ENCODE assay signal across 9 cellular contexts in the genomic region with DNA sequence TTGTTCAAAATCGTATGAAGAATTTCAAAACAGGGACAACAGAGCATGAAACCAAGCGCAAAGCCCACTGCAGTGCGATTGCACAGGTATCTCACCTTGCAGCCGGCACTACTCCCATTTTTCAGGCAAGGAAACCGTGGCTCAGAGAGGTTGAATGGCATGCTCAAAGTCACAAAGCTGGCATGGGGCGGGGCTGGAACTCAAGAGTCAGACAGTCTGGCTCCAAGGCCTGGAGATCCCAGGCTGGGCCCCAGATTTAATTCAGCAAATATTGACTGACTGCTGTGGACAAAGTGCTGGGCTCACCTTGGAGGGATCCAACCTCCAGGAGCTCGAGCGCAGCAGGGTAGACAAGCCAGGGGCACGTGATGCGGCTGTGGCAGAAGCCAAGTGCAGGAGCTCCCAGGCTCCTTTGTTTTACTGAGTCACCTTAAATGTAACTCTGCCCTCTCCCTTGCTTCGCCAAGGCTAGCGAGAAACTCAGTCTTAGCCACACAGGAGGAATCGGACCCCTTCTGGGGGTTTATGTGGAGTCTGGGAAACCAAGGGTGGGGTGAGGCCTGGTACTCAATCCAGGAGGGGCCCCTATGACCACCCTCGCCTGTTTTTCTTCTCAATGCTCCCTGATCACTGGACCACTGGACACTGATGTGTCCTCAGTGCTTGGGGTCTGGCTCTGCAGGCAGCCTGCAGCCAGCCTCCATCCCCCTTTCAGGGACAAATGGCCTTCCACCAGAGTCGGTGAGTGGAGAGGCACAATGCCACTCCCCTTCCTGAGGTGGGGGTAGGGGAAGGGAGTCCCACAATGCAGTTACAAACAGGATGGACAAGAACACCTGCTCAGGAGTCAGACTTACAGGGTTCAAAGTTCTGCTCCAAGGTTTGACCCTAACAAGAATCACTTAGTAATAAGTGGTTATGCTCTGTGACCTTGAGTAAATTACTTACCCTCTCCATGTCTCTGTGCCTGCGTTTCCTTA. TPM values are rescaled to one million over a fixed set of nuclear protein-coding genes. Genes with fewer than 3 reads are reported as not detected.
DNase-seq lines count a peak whose midpoint lies in the region; ATAC-seq and TF ChIP-seq lines count a peak whose summit lies in the region.
"Had no signal": no experiment of that assay in that cellular context is flagged by ENCODE, and none has a peak within 500 bp of the region (broad histone marks: within the 10 kb centered on the region; RNA-seq: fewer than 3 reads in every experiment).

No MANE protein-coding gene starts in this region.

- H3K4me2 ChIP-seq in hepatocyte: peak overlapping the region; percentile 87

- H3K27me3 ChIP-seq in hepatocyte (no peaks in the 10 kb centered on the region), stomach smooth muscle (ENCODE audit: control insufficient read depth in 1 of 2, insufficient read depth in 2 of 2, low read length in 2 of 2) (no peaks in the 10 kb centered on the region)

- peak overlapping the region; percentile 94 for H3K27ac ChIP-seq in hepatocyte
- no peak overlapping the region for H3K27ac ChIP-seq in stomach smooth muscle (ENCODE audit: low read length)

- H3K36me3 Mint-ChIP-seq in activated CD4-positive, alpha-beta T cell treated with anti-CD3 and anti-CD28 coated beads, Interleukin-2, amount 10 ng/mL, durations not matched to agents 7 days and 5 days (ENCODE audit: low read depth): no peaks in the 10 kb centered on the region
- no peaks in the 10 kb centered on the region for H3K36me3 Mint-ChIP-seq in T-helper 17 cell (ENCODE audit: low read depth)

- DNase-seq in activated CD4-positive, alpha-beta T cell treated with anti-CD3 and anti-CD28 coated beads, Interleukin-2, amount 10 ng/mL, durations not matched to agents 7 days and 5 days: no peak
- DNase-seq in activated CD4-positive, alpha-beta T cell treated with anti-CD3 and anti-CD28 coated beads, Interleukin-2, amount 50 U/mL, for 1 hour: no peak
- DNase-seq in T-helper 17 cell (no peak), hepatocyte (ENCODE audit: low spot score) (peak; percentile 90)
- no peak for DNase-seq in stimulated activated CD4-positive, alpha-beta T cell treated with anti-CD3 and anti-CD28 coated beads, Interleukin-2, amount 100 ng/mL, for 48 hours

- no peaks in the 10 kb centered on the region for H4K20me1 ChIP-seq in hepatocyte (ENCODE audit: insufficient read depth, poor library complexity, severe bottlenecking)

- H3K27ac Mint-ChIP-seq in activated CD4-positive, alpha-beta T cell treated with anti-CD3 and anti-CD28 coated beads, Interleukin-2, amount 10 ng/mL, durations not matched to agents 7 days and 5 days: no peak overlapping the region
- H3K27ac Mint-ChIP-seq in T-helper 17 cell: peak overlapping the region; percentile 54

- H3K4me3 ChIP-seq in hepatocyte: peak overlapping the region; percentile 22
- H3K4me3 ChIP-seq in stomach smooth muscle (ENCODE audit: low read length in 2 of 2): peak overlapping the region in 1 of 2 donors; percentile 78

- 60% methylated on average over 16 of the region's 16 CpGs for WGBS in hepatocyte (ENCODE audit: low lambda C conversion rate, missing lambda C conversion rate)

- peaks cover 16% of the 10 kb centered on the region for H3K27me3 Mint-ChIP-seq in activated CD4-positive, alpha-beta T cell treated with anti-CD3 and anti-CD28 coated beads, Interleukin-2, amount 10 ng/mL, durations not matched to agents 7 days and 5 days
- peaks cover 11% of the 10 kb centered on the region for H3K27me3 Mint-ChIP-seq in T-helper 17 cell

- CTCF ChIA-PET in activated CD4-positive, alpha-beta T cell treated with anti-CD3 and anti-CD28 coated beads, Interleukin-2, amount 10 ng/mL, durations not matched to agents 7 days and 5 days (lab: Charles Lee): interaction anchor here (0.8 to 2.9 kb wide), 13 partner anchors 9 to 159 kb away, joined by 3 to 18 read pairs (median 4); a partner anchor contains a TSS

- H3K9ac ChIP-seq in stomach smooth muscle (ENCODE audit: low read length in 2 of 2): peak overlapping the region; percentile 13 to 55

- no peak for TF ChIP-seq CTCF in hepatocyte (IDR thresholded peaks at IDR 0.05; ENCODE audit: poor library complexity)

- no peaks in the 10 kb centered on the region for H3K9me3 Mint-ChIP-seq in activated CD4-positive, alpha-beta T cell treated with anti-CD3 and anti-CD28 coated beads, Interleukin-2, amount 10 ng/mL, durations not matched to agents 7 days and 5 days

- H3K4me1 Mint-ChIP-seq in activated CD4-positive, alpha-beta T cell treated with anti-CD3 and anti-CD28 coated beads, Interleukin-2, amount 10 ng/mL, durations not matched to agents 7 days and 5 days: peaks cover 23% of the 10 kb centered on the region
- peaks cover 19% of the 10 kb centered on the region for H3K4me1 Mint-ChIP-seq in T-helper 17 cell

- H3K9me3 ChIP-seq in T-helper 17 cell (ENCODE audit: control insufficient read depth, low read length, poor library complexity, severe bottlenecking) (no peaks in the 10 kb centered on the region), hepatocyte (ENCODE audit: low read depth) (no peaks in the 10 kb centered on the region), stomach smooth muscle (ENCODE audit: control insufficient read depth in 2 of 2, low read length in 2 of 2) (no peaks in the 10 kb centered on the region)

- ATAC-seq in T-helper 17 cell (no peak), GM18907 (IDR thresholded peaks at IDR 0.05; ENCODE audit: unreplicated experiment) (no peak), HG02981 (IDR thresholded peaks at IDR 0.05; ENCODE audit: unreplicated experiment) (no peak)

- POLR2A ChIA-PET in activated CD4-positive, alpha-beta T cell treated with anti-CD3 and anti-CD28 coated beads, Interleukin-2, amount 10 ng/mL, durations not matched to agents 7 days and 5 days (lab: Charles Lee): no interaction called here

- H3K36me3 ChIP-seq in hepatocyte (replicated peaks; ENCODE audit: insufficient read depth, low read depth) (no peaks in the 10 kb centered on the region), stomach smooth muscle (ENCODE audit: control insufficient read depth in 2 of 2, insufficient read depth in 2 of 2, low read length in 2 of 2) (no peaks in the 10 kb centered on the region)

- H3K9me2 ChIP-seq in hepatocyte (replicated peaks; ENCODE audit: insufficient read depth): no peaks in the 10 kb centered on the region

- H3K4me1 ChIP-seq in hepatocyte (ENCODE audit: insufficient read depth) (peaks cover 35% of the 10 kb centered on the region), stomach smooth muscle (ENCODE audit: control insufficient read depth, insufficient read depth, low read length) (peaks cover 34% of the 10 kb centered on the region)

- peak overlapping the region; percentile 8 for H2AFZ ChIP-seq in hepatocyte

- peak overlapping the region; percentile 60 for H3K4me3 Mint-ChIP-seq in activated CD4-positive, alpha-beta T cell treated with anti-CD3 and anti-CD28 coated beads, Interleukin-2, amount 10 ng/mL, durations not matched to agents 7 days and 5 days
- peak overlapping the region; percentile 89 for H3K4me3 Mint-ChIP-seq in T-helper 17 cell

- H3K79me2 ChIP-seq in hepatocyte: peaks cover 10% of the 10 kb centered on the region

RNA-seq across cellular contexts. Expression of a gene that starts 3.9 kb away (rescaled TPM):
- total RNA-seq in activated CD4-positive, alpha-beta T cell treated with anti-CD3 and anti-CD28 coated beads, Interleukin-2, amount 10 ng/mL, durations not matched to agents 7 days and 5 days: 1 to 10 TPM; 3.9 to 6.2 TPM
- total RNA-seq in T-helper 17 cell (10 to 100 TPM; 11.3 to 16.4 TPM), hepatocyte (91.0 and 97.5 TPM in 2 replicates)
- 108 and 114 TPM in 2 replicates for polyA plus RNA-seq in hepatocyte

RNA-seq across cellular contexts. Expression of a gene that starts 10.6 kb away (rescaled TPM):
- not detected for total RNA-seq in activated CD4-positive, alpha-beta T cell treated with anti-CD3 and anti-CD28 coated beads, Interleukin-2, amount 10 ng/mL, durations not matched to agents 7 days and 5 days
- not detected for total RNA-seq in T-helper 17 cell
- total RNA-seq in hepatocyte: 2.7 and 3.8 TPM in 2 replicates
- polyA plus RNA-seq in hepatocyte: 11.5 and 12.1 TPM in 2 replicates
- total RNA-seq: temporal lobe had no signal

RNA-seq across cellular contexts. Expression of a gene that starts 17.4 kb away (rescaled TPM):
- not detected for total RNA-seq in activated CD4-positive, alpha-beta T cell treated with anti-CD3 and anti-CD28 coated beads, Interleukin-2, amount 10 ng/mL, durations not matched to agents 7 days and 5 days
- under 1 TPM; 0.05 to 0.18 TPM for total RNA-seq in T-helper 17 cell
- 2.9 and 4.8 TPM in 2 replicates for total RNA-seq in hepatocyte
- 3.5 and 4.8 TPM in 2 replicates for polyA plus RNA-seq in hepatocyte

RNA-seq across cellular contexts. Expression of a gene that starts 34.8 kb away (rescaled TPM):
- total RNA-seq in activated CD4-positive, alpha-beta T cell treated with anti-CD3 and anti-CD28 coated beads, Interleukin-2, amount 10 ng/mL, durations not matched to agents 7 days and 5 days: 1 to 10 TPM; 3.0 to 4.8 TPM
- total RNA-seq in T-helper 17 cell: 1 to 10 TPM; 1.2 to 1.3 TPM
- total RNA-seq in hepatocyte: 0.43 TPM in 1 of 2 replicates, not detected in the other
- 0.70 and 1.2 TPM in 2 replicates for polyA plus RNA-seq in hepatocyte
